In genomic region chr5:69217154-69217731, GRCh38 we compare ENCODE assay signal across 1 cellular context.
A peak's percentile ranks its signal among the peaks of the same experiment; 100 is the strongest.
TF ChIP-seq lines count a peak whose summit lies in the region.

No MANE protein-coding gene starts in this region.

TF ChIP-seq in HepG2, 621 proteins besides CTCF, POLR2A, EP300 and RAD21:
- TF ChIP-seq ZNF646 (CRISPR knock-in tag; IDR thresholded peaks at IDR 0.05), result no peak
- 0 out of 2 replicates have a peak, but pooled peaks have one; percentile 33 for TF ChIP-seq GFI1 (CRISPR knock-in tag; IDR thresholded peaks at IDR 0.05; ENCODE audit: borderline replicate concordance)
- TF ChIP-seq MXI1 (IDR thresholded peaks at IDR 0.05; ENCODE audit: borderline replicate concordance, low read depth, low read length), result peak; percentile 84; the same call in 2 of the 3 replicates
- no peak for TF ChIP-seq ZNF770 (CRISPR knock-in tag; IDR thresholded peaks at IDR 0.05)
- TF ChIP-seq NFYB (CRISPR knock-in tag; IDR thresholded peaks at IDR 0.05), result no peak
- TF ChIP-seq ZNF282 (IDR thresholded peaks at IDR 0.05; ENCODE audit: partially characterized antibody), result no peak
- TF ChIP-seq ZNF558 (CRISPR knock-in tag; IDR thresholded peaks at IDR 0.05; ENCODE audit: borderline replicate concordance), result 0 out of 2 replicates have a peak, but pooled peaks have one; percentile 22
- no peak for TF ChIP-seq ZNF460 (CRISPR knock-in tag; IDR thresholded peaks at IDR 0.05; ENCODE audit: borderline replicate concordance)
